ENCODE assay signal across 19 cellular contexts in genomic region chr11:62127941-62128770, GRCh38.
"Had no signal": no experiment of that assay in that cellular context is flagged by ENCODE, and none has a peak within 500 bp of the region (broad histone marks: within the 10 kb centered on the region; RNA-seq: fewer than 3 reads in every experiment).

No MANE protein-coding gene starts in this region.

- H3K27ac ChIP-seq: brain microvascular endothelial cell, esophagus muscularis mucosa, heart right ventricle, left ventricle myocardium inferior, pancreas, suprapubic skin, upper lobe of left lung had no signal

- H3K4me3 ChIP-seq: esophagus muscularis mucosa, heart right ventricle, left ventricle myocardium inferior, pancreas, suprapubic skin, upper lobe of left lung had no signal

- DNase-seq: activated CD4-positive, alpha-beta T cell treated with anti-CD3 and anti-CD28 coated beads for 36 hours; activated CD8-positive, alpha-beta T cell treated with anti-CD3 and anti-CD28 coated beads, Interleukin-2, amount 10 ng/mL, durations not matched to agents 7 days and 5 days; activated naive CD4-positive, alpha-beta T cell treated with anti-CD3 and anti-CD28 coated beads, Interleukin-2, amount 10 ng/mL, durations not matched to agents 7 days and 5 days; activated naive CD8-positive, alpha-beta T cell treated with anti-CD3 and anti-CD28 coated beads, Interleukin-2, amount 50 U/mL, for 24 hours; activated T-cell treated with anti-CD3 and anti-CD28 coated beads, Interleukin-2, amount 50 U/mL, for 24 hours; brain microvascular endothelial cell; effector CD4-positive, alpha-beta T cell; heart right ventricle; kidney glomerular epithelial cell; left ventricle myocardium inferior; mammary epithelial cell; stimulated activated CD8-positive, alpha-beta memory T cell treated with anti-CD3 and anti-CD28 coated beads, Interleukin-4, amount 100 ng/mL, for 48 hours; stimulated activated naive CD4-positive, alpha-beta T cell treated with Interleukin-2 at 50 U/mL for 16 hours; SW 1271; upper lobe of left lung had no signal

- H3K4me3 Mint-ChIP-seq: activated CD4-positive, alpha-beta T cell treated with anti-CD3 and anti-CD28 coated beads for 36 hours; activated CD8-positive, alpha-beta T cell treated with anti-CD3 and anti-CD28 coated beads, Interleukin-2, amount 10 ng/mL, durations not matched to agents 7 days and 5 days; activated naive CD4-positive, alpha-beta T cell treated with anti-CD3 and anti-CD28 coated beads, Interleukin-2, amount 10 ng/mL, durations not matched to agents 7 days and 5 days; activated naive CD8-positive, alpha-beta T cell treated with anti-CD3 and anti-CD28 coated beads, Interleukin-2, amount 50 U/mL, for 24 hours; activated T-cell treated with anti-CD3 and anti-CD28 coated beads, Interleukin-2, amount 50 U/mL, for 24 hours had no signal

- H3K27me3 ChIP-seq: brain microvascular endothelial cell, esophagus muscularis mucosa, heart right ventricle, pancreas, suprapubic skin, upper lobe of left lung had no signal

- H3K27ac Mint-ChIP-seq: activated CD4-positive, alpha-beta T cell treated with anti-CD3 and anti-CD28 coated beads for 36 hours; activated CD8-positive, alpha-beta T cell treated with anti-CD3 and anti-CD28 coated beads, Interleukin-2, amount 10 ng/mL, durations not matched to agents 7 days and 5 days; activated naive CD4-positive, alpha-beta T cell treated with anti-CD3 and anti-CD28 coated beads, Interleukin-2, amount 10 ng/mL, durations not matched to agents 7 days and 5 days; activated naive CD8-positive, alpha-beta T cell treated with anti-CD3 and anti-CD28 coated beads, Interleukin-2, amount 50 U/mL, for 24 hours; activated T-cell treated with anti-CD3 and anti-CD28 coated beads, Interleukin-2, amount 50 U/mL, for 24 hours had no signal

- H3K9me3 Mint-ChIP-seq: activated naive CD4-positive, alpha-beta T cell treated with anti-CD3 and anti-CD28 coated beads, Interleukin-2, amount 10 ng/mL, durations not matched to agents 7 days and 5 days; activated naive CD8-positive, alpha-beta T cell treated with anti-CD3 and anti-CD28 coated beads, Interleukin-2, amount 50 U/mL, for 24 hours; activated T-cell treated with anti-CD3 and anti-CD28 coated beads, Interleukin-2, amount 50 U/mL, for 24 hours; activated T-helper 2 cell treated with anti-CD3 and anti-CD28 coated beads, Interferon-gamma antibody, Interleukin-2, Interleukin-4, amounts not matched to agents 10 μg/mL and 5 μg/mL and 100 μg/mL, durations not matched to agents 14 hours and 24 hours and 36 hours had no signal

- ATAC-seq: activated CD4-positive, alpha-beta T cell treated with anti-CD3 and anti-CD28 coated beads for 36 hours; activated CD8-positive, alpha-beta T cell treated with anti-CD3 and anti-CD28 coated beads, Interleukin-2, amount 10 ng/mL, durations not matched to agents 7 days and 5 days; activated naive CD8-positive, alpha-beta T cell treated with anti-CD3 and anti-CD28 coated beads, Interleukin-2, amount 50 U/mL, for 24 hours; heart right ventricle; pancreas had no signal

- H3K9me3 ChIP-seq: esophagus muscularis mucosa, heart right ventricle, left ventricle myocardium inferior, pancreas, suprapubic skin, upper lobe of left lung had no signal
